In genomic region chr7:123674399-123675091, GRCh38 we compare ENCODE assay signal across 18 cellular contexts. TPM values are rescaled to one million over a fixed set of nuclear protein-coding genes. Genes with fewer than 3 reads are reported as not detected.
DNase-seq lines count a peak whose midpoint lies in the region; ATAC-seq and TF ChIP-seq lines count a peak whose summit lies in the region.
"Had no signal": no experiment of that assay in that cellular context is flagged by ENCODE, and none has a peak within 500 bp of the region (broad histone marks: within the 10 kb centered on the region; RNA-seq: fewer than 3 reads in every experiment).

No MANE protein-coding gene starts in this region.

- WGBS in H9 (ENCODE audit: extremely low coverage, insufficient read length, low lambda C conversion rate): no CpG with 5 or more reads among the region's 2 CpGs

- no peak overlapping the region for H4K91ac ChIP-seq in H9 (ENCODE audit: insufficient read length, low read depth, low read length)

- H3K4me1 ChIP-seq in neural progenitor cell (peaks cover 12% of the 10 kb centered on the region), H9 (ENCODE audit: insufficient read depth, low read length) (no peaks in the 10 kb centered on the region)

- H3K36me3 Mint-ChIP-seq in neural progenitor cell: peaks cover 4% of the 10 kb centered on the region
- no peaks in the 10 kb centered on the region for H3K36me3 Mint-ChIP-seq in activated naive CD8-positive, alpha-beta T cell treated with anti-CD3 and anti-CD28 coated beads for 36 hours
- no peaks in the 10 kb centered on the region for H3K36me3 Mint-ChIP-seq in H9 (ENCODE audit: insufficient read depth in 1 of 3, low read depth in 3 of 3)
- H3K36me3 Mint-ChIP-seq: IgD-negative memory B cell had no signal

- no peak overlapping the region for H3K4ac ChIP-seq in H9 (ENCODE audit: low read depth, low read length)

- no peak overlapping the region for H3K56ac ChIP-seq in H9 (ENCODE audit: insufficient read length, low read depth, low read length)

- peaks cover 2% of the 10 kb centered on the region for H3K27me3 Mint-ChIP-seq in neural progenitor cell (ENCODE audit: insufficient read depth, low read depth)
- H3K27me3 Mint-ChIP-seq in activated naive CD8-positive, alpha-beta T cell treated with anti-CD3 and anti-CD28 coated beads for 36 hours: no peaks in the 10 kb centered on the region
- no peaks in the 10 kb centered on the region; the same call in 1 of the 2 replicates for H3K27me3 Mint-ChIP-seq in H9 (ENCODE audit: low read depth)

- H2BK12ac ChIP-seq in H9 (ENCODE audit: insufficient read length, low read depth, low read length): no peak overlapping the region

- no peak overlapping the region for H2BK120ac ChIP-seq in H9 (ENCODE audit: low read depth, low read length, poor library complexity, severe bottlenecking)

- H2AFZ ChIP-seq in neural progenitor cell (replicated peaks): no peak overlapping the region
- H2AFZ ChIP-seq in H9 (ENCODE audit: low read length): no peak overlapping the region

- H3K9ac ChIP-seq in neural progenitor cell (peak overlapping the region; percentile 14), H9 (ENCODE audit: extremely low read depth, insufficient read length, low read length) (no peak overlapping the region)

- H3K4me3 Mint-ChIP-seq in neural progenitor cell (no peak overlapping the region), H9 (no peak overlapping the region)
- no peak overlapping the region for H3K4me3 Mint-ChIP-seq in activated naive CD8-positive, alpha-beta T cell treated with anti-CD3 and anti-CD28 coated beads for 36 hours
- H3K4me3 Mint-ChIP-seq: activated CD8-positive, alpha-beta T cell treated with anti-CD3 and anti-CD28 coated beads, Interleukin-2, amount 10 ng/mL, durations not matched to agents 7 days and 5 days; B cell; IgD-negative memory B cell had no signal

- no peaks in the 10 kb centered on the region for H3K23me2 ChIP-seq in H9 (ENCODE audit: insufficient read length, low read depth, low read length, poor library complexity, severe bottlenecking)

- H2BK15ac ChIP-seq in H9 (ENCODE audit: low read depth, low read length): no peak overlapping the region

- H3F3A ChIP-seq in neural progenitor cell (ENCODE audit: low read depth): no peaks in the 10 kb centered on the region

- H3K27ac Mint-ChIP-seq in neural progenitor cell (no peak overlapping the region), H9 (peak overlapping the region in 1 of 3 experiments; percentile 13; a peak in 1 of 7 replicates)
- no peak overlapping the region for H3K27ac Mint-ChIP-seq in activated naive CD8-positive, alpha-beta T cell treated with anti-CD3 and anti-CD28 coated beads for 36 hours
- H3K27ac Mint-ChIP-seq: activated CD8-positive, alpha-beta T cell treated with anti-CD3 and anti-CD28 coated beads, Interleukin-2, amount 10 ng/mL, durations not matched to agents 7 days and 5 days; B cell; IgD-negative memory B cell had no signal

- ATAC-seq in HG03469 (IDR thresholded peaks at IDR 0.05; ENCODE audit: unreplicated experiment) (no peak), HG02678 (IDR thresholded peaks at IDR 0.05; ENCODE audit: unreplicated experiment) (no peak)
- ATAC-seq: activated CD8-positive, alpha-beta T cell treated with anti-CD3 and anti-CD28 coated beads, Interleukin-2, amount 10 ng/mL, durations not matched to agents 7 days and 5 days had no signal

- POLR2A ChIA-PET in RWPE1 (lab: Yijun Ruan, JAX; ENCODE audit: low non-redundant PET): no interaction called here

- no peak for TF ChIP-seq CTCF in AG09309 (IDR thresholded peaks at IDR 0.05; ENCODE audit: control insufficient read depth, insufficient read depth, low read depth, low read length, missing control alignments)
- no peak for TF ChIP-seq CTCF in RWPE1 (conservative IDR thresholded peaks at IDR 0.05; ENCODE audit: low read depth)
- TF ChIP-seq CTCF in neural progenitor cell (IDR thresholded peaks at IDR 0.05): no peak
- no peak for TF ChIP-seq CTCF in H9 (conservative IDR thresholded peaks at IDR 0.05)

- H3K4me2 ChIP-seq in neural progenitor cell: no peak overlapping the region
- H3K4me2 ChIP-seq in H9 (ENCODE audit: insufficient read depth, insufficient read length, low read length): no peak overlapping the region

- no peak overlapping the region for H4K8ac ChIP-seq in H9 (replicated peaks; ENCODE audit: insufficient read length, low read depth, low read length)

- no peak overlapping the region for H4K5ac ChIP-seq in H9 (ENCODE audit: insufficient read length, low read depth, low read length)

- no peak overlapping the region for H3K4me3 ChIP-seq in AG09309 (ENCODE audit: control insufficient read depth, low read depth, low read length)
- H3K4me3 ChIP-seq in neural progenitor cell: no peak overlapping the region

- H4K20me1 ChIP-seq in neural progenitor cell (ENCODE audit: low read depth) (no peaks in the 10 kb centered on the region), H9 (ENCODE audit: control insufficient read depth, insufficient read depth, insufficient read length) (no peaks in the 10 kb centered on the region)

- H2AK5ac ChIP-seq in H9 (ENCODE audit: insufficient read length, low read length): no peak overlapping the region

- no peak overlapping the region for H3K27ac ChIP-seq in RWPE1
- no peak overlapping the region for H3K27ac ChIP-seq in neural progenitor cell
- H3K27ac ChIP-seq in H9 (ENCODE audit: insufficient read length, low read depth, low read length): no peak overlapping the region

- H3K79me2 ChIP-seq in neural progenitor cell (ENCODE audit: low read depth): no peaks in the 10 kb centered on the region
- H3K79me2 ChIP-seq in H9 (ENCODE audit: insufficient read depth, low read length): no peaks in the 10 kb centered on the region

- H3K9me3 ChIP-seq in neural progenitor cell (ENCODE audit: low read depth): no peaks in the 10 kb centered on the region
- H3K9me3 ChIP-seq in H9 (ENCODE audit: control insufficient read depth, low read depth, low read length): no peaks in the 10 kb centered on the region

- H3K27me3 ChIP-seq in neural progenitor cell (no peaks in the 10 kb centered on the region), H9 (ENCODE audit: insufficient read depth, low read length) (no peaks in the 10 kb centered on the region)

- CTCF ChIA-PET in RWPE1 (lab: Yijun Ruan, JAX): interaction anchor here (0.5 to 1.4 kb wide), 4 partner anchors 39 to 176 kb away, joined by 4 to 6 read pairs (median 6); partner anchors contain the start of gene WASL

- H3K18ac ChIP-seq in H9 (ENCODE audit: insufficient read length, low read depth, low read length): no peak overlapping the region

- H3T11ph ChIP-seq in H9 (ENCODE audit: low read length): no peak overlapping the region

- H3K4me1 Mint-ChIP-seq in neural progenitor cell: no peaks in the 10 kb centered on the region
- H3K4me1 Mint-ChIP-seq in activated naive CD8-positive, alpha-beta T cell treated with anti-CD3 and anti-CD28 coated beads for 36 hours: no peaks in the 10 kb centered on the region
- H3K4me1 Mint-ChIP-seq in H9: peaks cover 6 to 7% of the 10 kb centered on the region in 2 experiments
- H3K4me1 Mint-ChIP-seq: B cell had no signal

- H3K79me1 ChIP-seq in H9 (ENCODE audit: insufficient read depth, low read depth, low read length, poor library complexity, severe bottlenecking): no peaks in the 10 kb centered on the region

- no peak overlapping the region for H3K14ac ChIP-seq in H9 (ENCODE audit: insufficient read depth, low read length)

- no peak overlapping the region for H3K23ac ChIP-seq in H9 (ENCODE audit: insufficient read length, low read depth, low read length)

- peak; percentile 4 for DNase-seq in AG09309 (ENCODE audit: low read depth)
- peak; percentile 75 for DNase-seq in RWPE1 (ENCODE audit: low spot score)
- peak; percentile 58 for DNase-seq in fibroblast of peridontal ligament (ENCODE audit: extremely low read depth)
- no peak for DNase-seq in neural progenitor cell (ENCODE audit: low spot score)
- no peak for DNase-seq in activated naive CD8-positive, alpha-beta T cell treated with anti-CD3 and anti-CD28 coated beads for 36 hours
- DNase-seq in H9: no peak
- DNase-seq: activated CD8-positive, alpha-beta T cell treated with anti-CD3 and anti-CD28 coated beads, Interleukin-2, amount 10 ng/mL, durations not matched to agents 7 days and 5 days; activated naive CD4-positive, alpha-beta T cell treated with Interleukin-2 at 50 U/mL for 16 hours; islet precursor cell; NCI-H1436 treated with DMSO at 0.1 percent for 48 hours; NCI-H510A; T1000 had no signal

- no peaks in the 10 kb centered on the region for H3K36me3 ChIP-seq in neural progenitor cell

- H3K9me3 Mint-ChIP-seq in neural progenitor cell: no peaks in the 10 kb centered on the region
- H3K9me3 Mint-ChIP-seq in activated naive CD8-positive, alpha-beta T cell treated with anti-CD3 and anti-CD28 coated beads for 36 hours: no peaks in the 10 kb centered on the region
- H3K9me3 Mint-ChIP-seq in H9: no peaks in the 10 kb centered on the region; a peak in 1 of 5 replicates
- H3K9me3 Mint-ChIP-seq: IgD-negative memory B cell had no signal

- no peak overlapping the region for H2BK5ac ChIP-seq in H9 (ENCODE audit: insufficient read length, low read length)

- no peak overlapping the region for H2BK20ac ChIP-seq in H9 (ENCODE audit: low read depth, low read length, poor library complexity, severe bottlenecking)

RNA-seq across cellular contexts. Expression of gene LMOD2, which starts 18.9 kb away (rescaled TPM):
- total RNA-seq in neural progenitor cell (ENCODE audit: low replicate concordance) (not detected in 2 replicates), H9 (2021) (not detected in 2 replicates)
- total RNA-seq in activated naive CD8-positive, alpha-beta T cell treated with anti-CD3 and anti-CD28 coated beads for 36 hours: not detected
- total RNA-seq: activated CD8-positive, alpha-beta T cell treated with anti-CD3 and anti-CD28 coated beads, Interleukin-2, amount 10 ng/mL, durations not matched to agents 7 days and 5 days; B cell; Daoy; RPMI7951 had no signal

Comparison
In these comparisons a context has a peak if more than half of its experiments do, and no peak if none do; other contexts are left out.
1. DNase-seq: peak in AG09309 (single experiment), RWPE1 (single experiment) and fibroblast of peridontal ligament (single experiment); none in neural progenitor cell (single experiment), activated naive CD8-positive, alpha-beta T cell treated with anti-CD3 and anti-CD28 coated beads for 36 hours (single experiment) and H9 (single experiment).